In genomic region chr2:98457045-98457696, GRCh38 we compare ENCODE assay signal across 10 cellular contexts. TPM values are rescaled to one million over a fixed set of nuclear protein-coding genes. Genes with fewer than 3 reads are reported as not detected.
DNase-seq lines count a peak whose midpoint lies in the region; ATAC-seq and TF ChIP-seq lines count a peak whose summit lies in the region.
"Had no signal": no experiment of that assay in that cellular context is flagged by ENCODE, and none has a peak within 500 bp of the region (broad histone marks: within the 10 kb centered on the region; RNA-seq: fewer than 3 reads in every experiment).

No MANE protein-coding gene starts in this region.

- no peak overlapping the region for H3K4me3 ChIP-seq in CD8-positive, alpha-beta memory T cell (ENCODE audit: low read length)
- H3K4me3 ChIP-seq in suprapubic skin = no peak overlapping the region

- H3K4me1 ChIP-seq in CD8-positive, alpha-beta memory T cell (ENCODE audit: insufficient read depth, low read length) = peaks cover 98% of the 10 kb centered on the region
- peaks cover 30% of the 10 kb centered on the region for H3K4me1 ChIP-seq in suprapubic skin

- TF ChIP-seq EP300 in suprapubic skin (IDR thresholded peaks at IDR 0.05) = no peak

- no peak for DNase-seq in CD8-positive, alpha-beta memory T cell
- DNase-seq in M059J (ENCODE audit: low read depth) = peak; percentile 96
- no peak for DNase-seq in central memory CD8-positive, alpha-beta T cell (ENCODE audit: low spot score in 2 of 2)
- no peak for DNase-seq in naive thymus-derived CD8-positive, alpha-beta T cell
- no peak for DNase-seq in suprapubic skin (ENCODE audit: low spot score in 2 of 2)
- DNase-seq in NCI-H2171 (lab: John Stamatoyannopoulos, UW) = no peak
- DNase-seq in D341Med (ENCODE audit: low spot score) = no peak
- DNase-seq: kidney had no signal

- peaks cover 89 to 100% (median 98%) of the 10 kb centered on the region in 3 donors for H3K4me1 Mint-ChIP-seq in CD8-positive, alpha-beta memory T cell
- H3K4me1 Mint-ChIP-seq in central memory CD8-positive, alpha-beta T cell = peaks cover 90% of the 10 kb centered on the region
- H3K4me1 Mint-ChIP-seq in naive thymus-derived CD8-positive, alpha-beta T cell = peaks cover 69 to 96% (median 94%) of the 10 kb centered on the region in 4 donors

- H3K27me3 ChIP-seq in CD8-positive, alpha-beta memory T cell (ENCODE audit: insufficient read depth, low read length, poor library complexity, severe bottlenecking) = no peaks in the 10 kb centered on the region
- no peaks in the 10 kb centered on the region for H3K27me3 ChIP-seq in suprapubic skin

- H3K36me3 ChIP-seq in CD8-positive, alpha-beta memory T cell (ENCODE audit: insufficient read depth, low read length) = peaks cover 6% of the 10 kb centered on the region
- H3K36me3 ChIP-seq in suprapubic skin = no peaks in the 10 kb centered on the region

- H3K36me3 Mint-ChIP-seq in CD8-positive, alpha-beta memory T cell = peaks cover 0 to 23% (median 4%) of the 10 kb centered on the region in 3 donors
- peaks cover 20% of the 10 kb centered on the region for H3K36me3 Mint-ChIP-seq in central memory CD8-positive, alpha-beta T cell (ENCODE audit: insufficient read depth)
- peaks cover 0 to 21% (median 12%) of the 10 kb centered on the region in 3 donors for H3K36me3 Mint-ChIP-seq in naive thymus-derived CD8-positive, alpha-beta T cell

- no peaks in the 10 kb centered on the region for H3K27me3 Mint-ChIP-seq in CD8-positive, alpha-beta memory T cell
- H3K27me3 Mint-ChIP-seq in central memory CD8-positive, alpha-beta T cell = no peaks in the 10 kb centered on the region
- no peaks in the 10 kb centered on the region for H3K27me3 Mint-ChIP-seq in naive thymus-derived CD8-positive, alpha-beta T cell
- H3K27me3 Mint-ChIP-seq: brain had no signal

- POLR2A ChIA-PET in CD8-positive, alpha-beta memory T cell (lab: Charles Lee) = interaction anchor here (0.6 to 3.2 kb wide), 3 partner anchors 7 to 166 kb away, joined by 3 to 15 read pairs (median 3); no protein-coding TSS in a partner anchor
- POLR2A ChIA-PET in naive thymus-derived CD8-positive, alpha-beta T cell (lab: Charles Lee) = interaction anchor here (0.7 to 2.1 kb wide), 7 partner anchors 7 to 29 kb away, joined by 3 to 5 read pairs (median 4); no protein-coding TSS in a partner anchor

- no peaks in the 10 kb centered on the region for H3K9me3 ChIP-seq in CD8-positive, alpha-beta memory T cell (ENCODE audit: low read length)
- H3K9me3 ChIP-seq in suprapubic skin = no peaks in the 10 kb centered on the region

- no peaks in the 10 kb centered on the region for H3K9me3 Mint-ChIP-seq in CD8-positive, alpha-beta memory T cell
- no peaks in the 10 kb centered on the region for H3K9me3 Mint-ChIP-seq in central memory CD8-positive, alpha-beta T cell
- H3K9me3 Mint-ChIP-seq in naive thymus-derived CD8-positive, alpha-beta T cell = no peaks in the 10 kb centered on the region
- H3K9me3 Mint-ChIP-seq: brain had no signal

- no peak for TF ChIP-seq POLR2A in suprapubic skin (IDR thresholded peaks at IDR 0.05)

- WGBS in suprapubic skin = 78% methylated on average over 4 of the region's 4 CpGs

- CTCF ChIA-PET in CD8-positive, alpha-beta memory T cell (lab: Charles Lee) = interaction anchor here (0.7 to 8.9 kb wide), 5 partner anchors 9 to 29 kb away, joined by 3 to 38 read pairs (median 3); no protein-coding TSS in a partner anchor

- TF ChIP-seq CTCF in suprapubic skin (IDR thresholded peaks at IDR 0.05) = no peak

- H3K27ac ChIP-seq in CD8-positive, alpha-beta memory T cell (ENCODE audit: low read depth, low read length) = peak overlapping the region; percentile 32
- no peak overlapping the region for H3K27ac ChIP-seq in suprapubic skin

- ATAC-seq in central memory CD8-positive, alpha-beta T cell (replicated peaks; ENCODE audit: extremely low read depth, poor library complexity, severe bottlenecking) = no peak
- no peak for ATAC-seq in naive thymus-derived CD8-positive, alpha-beta T cell
- ATAC-seq in HG03571 (IDR thresholded peaks at IDR 0.05; ENCODE audit: unreplicated experiment) = no peak

- H3K27ac Mint-ChIP-seq in CD8-positive, alpha-beta memory T cell = peak overlapping the region; percentile 56 to 93 (median 86)
- peak overlapping the region; percentile 92 for H3K27ac Mint-ChIP-seq in central memory CD8-positive, alpha-beta T cell (ENCODE audit: low read depth)
- H3K27ac Mint-ChIP-seq in naive thymus-derived CD8-positive, alpha-beta T cell = peak overlapping the region in 9 of 10 donors; percentile 69 to 91 (median 83)

- H3K4me3 Mint-ChIP-seq in CD8-positive, alpha-beta memory T cell = peak overlapping the region in 3 of 7 donors; percentile 19 to 32 (median 30)
- H3K4me3 Mint-ChIP-seq in central memory CD8-positive, alpha-beta T cell = no peak overlapping the region
- H3K4me3 Mint-ChIP-seq in naive thymus-derived CD8-positive, alpha-beta T cell = peak overlapping the region in 7 of 10 donors; percentile 13 to 57 (median 22)
- H3K4me3 Mint-ChIP-seq: brain had no signal

RNA-seq across cellular contexts. Expression of gene INPP4A, which starts 12.5 kb away (rescaled TPM):
- total RNA-seq in CD8-positive, alpha-beta memory T cell = 10 to 100 TPM; 41.0 to 46.9 TPM
- 61.4 TPM for polyA plus RNA-seq in CD8-positive, alpha-beta memory T cell
- 10.2 and 14.3 TPM in 2 replicates for total RNA-seq in M059J (2014; rRNA removed; shearing (Covaris generic))
- total RNA-seq in naive thymus-derived CD8-positive, alpha-beta T cell = 100 to 1,000 TPM; 130 to 141 TPM
- 10 to 100 TPM; 37.7 to 64.3 (median 46.3) TPM for polyA plus RNA-seq in naive thymus-derived CD8-positive, alpha-beta T cell
- 10 to 100 TPM; 13.6 to 25.2 (median 17.2) TPM for total RNA-seq in suprapubic skin
